ENCODE assay signal across 8 cellular contexts in genomic region chr1:203026666-203027663, GRCh38. TPM values are rescaled to one million over a fixed set of nuclear protein-coding genes. Genes with fewer than 3 reads are reported as not detected.
A peak's percentile ranks its signal among the peaks of the same experiment; 100 is the strongest.
DNase-seq lines count a peak whose midpoint lies in the region; ATAC-seq and TF ChIP-seq lines count a peak whose summit lies in the region.

No MANE protein-coding gene starts in this region.

- peak overlapping the region; percentile 71 to 79 for H3K4me3 Mint-ChIP-seq in CD14-positive monocyte

- ATAC-seq in GM21786 (IDR thresholded peaks at IDR 0.05; ENCODE audit: unreplicated experiment) = peak; percentile 24

- TF ChIP-seq CTCF in CD14-positive monocyte (IDR thresholded peaks at IDR 0.05) (no peak), fibroblast of pulmonary artery (IDR thresholded peaks at IDR 0.05; ENCODE audit: low read length, missing control alignments) (no peak), parathyroid adenoma (IDR thresholded peaks at IDR 0.05) (no peak)

- in situ Hi-C loops in ACHN (cut with HindIII; ENCODE audit: low pct_ligation_motif_present, low pct_unique_long_range_greater_than_20kb, low sequenced_read_pairs) = loop anchor here (25.0 kb wide), 1 partner anchor 185 kb away; no protein-coding TSS in a partner anchor

- H2AFZ ChIP-seq in parathyroid adenoma = peak overlapping the region; percentile 74

- no peaks in the 10 kb centered on the region for H3K27me3 ChIP-seq in parathyroid adenoma (ENCODE audit: control insufficient read depth, insufficient read depth, low read length)

- H3K9me3 ChIP-seq in SK-N-MC (ENCODE audit: low read depth, low read length) (no peaks in the 10 kb centered on the region), parathyroid adenoma (ENCODE audit: control insufficient read depth, low read length) (no peaks in the 10 kb centered on the region)

- H3K36me3 ChIP-seq in SK-N-MC (ENCODE audit: insufficient read depth, low read length) (peaks cover 35% of the 10 kb centered on the region), parathyroid adenoma (ENCODE audit: control insufficient read depth, insufficient read depth, low read length) (no peaks in the 10 kb centered on the region)

- H3K9ac ChIP-seq in SK-N-MC (ENCODE audit: insufficient read length) = no peak overlapping the region
- H3K9ac ChIP-seq in parathyroid adenoma = no peak overlapping the region

- no peaks in the 10 kb centered on the region for H3K79me2 ChIP-seq in parathyroid adenoma

- H3K4me2 ChIP-seq in parathyroid adenoma (ENCODE audit: low read length) = peak overlapping the region; percentile 73

- H3K27me3 Mint-ChIP-seq in CD14-positive monocyte (ENCODE audit: low read depth in 3 of 3) = peaks cover 21 to 28% (median 27%) of the 10 kb centered on the region in 3 donors

- H3K36me3 Mint-ChIP-seq in CD14-positive monocyte = peaks cover 27 to 29% of the 10 kb centered on the region in 2 donors

- peaks cover 12% of the 10 kb centered on the region for H3K4me1 Mint-ChIP-seq in CD14-positive monocyte

- DNase-seq in CD14-positive monocyte (ENCODE audit: low spot score) (no peak), SK-N-MC (ENCODE audit: low read depth, low spot score) (no peak), fibroblast of pulmonary artery (ENCODE audit: low read depth) (no peak), ACHN (no peak), NCI-H2029 treated with DMSO at 0.1 percent for 48 hours (lab: John Stamatoyannopoulos, UW) (no peak), NCI-H345 (lab: John Stamatoyannopoulos, UW) (no peak)

- H3K9me3 Mint-ChIP-seq in CD14-positive monocyte = peaks cover 0 to 6% (median 3%) of the 10 kb centered on the region in 7 donors

- intact Hi-C loops in CD14-positive monocyte (cut with micrococcal nuclease) = no loop called here

- H3K4me3 ChIP-seq in SK-N-MC (peak overlapping the region; percentile 85), fibroblast of pulmonary artery (replicated peaks; ENCODE audit: low read depth, low read length) (peak overlapping the region; percentile 65), parathyroid adenoma (ENCODE audit: low read depth, low read length) (peak overlapping the region; percentile 25)

- H3K27ac ChIP-seq in SK-N-MC = no peak overlapping the region
- no peak overlapping the region for H3K27ac ChIP-seq in parathyroid adenoma

- H3K4me1 ChIP-seq in parathyroid adenoma = no peaks in the 10 kb centered on the region

- peak overlapping the region in 1 of 7 donors; percentile 43 for H3K27ac Mint-ChIP-seq in CD14-positive monocyte

RNA-seq across cellular contexts. Expression of gene PPFIA4, which starts 0.7 kb away (rescaled TPM):
- 1 to 10 TPM in 1 of 2 donors, under 1 TPM in 1; 0.52 to 1.0 TPM for polyA plus RNA-seq in CD14-positive monocyte

RNA-seq across cellular contexts. Expression of gene TMEM183A, which starts 19.8 kb away (rescaled TPM):
- polyA plus RNA-seq in CD14-positive monocyte = 10 to 100 TPM; 60.5 to 70.0 TPM

RNA-seq across cellular contexts. Expression of gene MYOG, which starts 58.8 kb away (rescaled TPM):
- not detected for polyA plus RNA-seq in CD14-positive monocyte

RNA-seq across cellular contexts. Expression of gene CYB5R1, which starts 59.9 kb away (rescaled TPM):
- polyA plus RNA-seq in CD14-positive monocyte = 10 to 100 TPM; 65.0 to 70.5 TPM

Comparison
In these comparisons a context has a peak if more than half of its experiments do, and no peak if none do; other contexts are left out.
1. H3K4me3 ChIP-seq: peak in every context shown above with its lines; median percentile 85 in SK-N-MC; 65 in fibroblast of pulmonary artery; 25 in parathyroid adenoma.